16 cellular contexts compared by ENCODE assay signal in genomic region chr4:82775243-82775642, GRCh38.
"Had no signal": no experiment of that assay in that cellular context is flagged by ENCODE, and none has a peak within 500 bp of the region (broad histone marks: within the 10 kb centered on the region; RNA-seq: fewer than 3 reads in every experiment).

No MANE protein-coding gene starts in this region.

- H3K9me3 Mint-ChIP-seq: activated CD4-positive, alpha-beta T cell treated with anti-CD3 and anti-CD28 coated beads, Interleukin-2, amount 10 ng/mL, durations not matched to agents 24 days and 14 days; activated CD8-positive, alpha-beta T cell treated with anti-CD3 and anti-CD28 coated beads for 36 hours; activated naive CD8-positive, alpha-beta T cell treated with anti-CD3 and anti-CD28 coated beads, Interleukin-2, amount 10 ng/mL, durations not matched to agents 7 days and 5 days; activated T-helper 2 cell treated with anti-CD3 and anti-CD28 coated beads, Interferon-gamma antibody, Interleukin-2, Interleukin-4, amounts not matched to agents 10 μg/mL and 5 μg/mL and 100 μg/mL, durations not matched to agents 14 hours and 24 hours and 36 hours; dendritic cell treated with granulocyte-macrophage colony-stimulating factor and Interleukin-4, amounts not matched to agents 40 ng/mL and 50 ng/mL, for 4 days; immature natural killer cell; natural killer cell; T-helper 1 cell treated with Interleukin-12 subunit alpha and Interleukin-12 subunit beta and Interleukin-4 antibody, amounts not matched to agents 30 μg/mL and 1 μg/mL, for 36 hours; type B pancreatic cell had no signal

- H3K4me3 ChIP-seq: right atrium auricular region had no signal

- H3K27ac ChIP-seq: right atrium auricular region had no signal

- H3K27me3 Mint-ChIP-seq: dendritic cell treated with granulocyte-macrophage colony-stimulating factor and Interleukin-4, amounts not matched to agents 40 ng/mL and 50 ng/mL, for 4 days; type B pancreatic cell had no signal

- H3K4me3 Mint-ChIP-seq: activated CD4-positive, alpha-beta T cell treated with anti-CD3 and anti-CD28 coated beads, Interleukin-2, amount 10 ng/mL, durations not matched to agents 24 days and 14 days; activated CD8-positive, alpha-beta T cell treated with anti-CD3 and anti-CD28 coated beads for 36 hours; activated naive CD8-positive, alpha-beta T cell treated with anti-CD3 and anti-CD28 coated beads, Interleukin-2, amount 10 ng/mL, durations not matched to agents 7 days and 5 days; dendritic cell treated with granulocyte-macrophage colony-stimulating factor and Interleukin-4, amounts not matched to agents 40 ng/mL and 50 ng/mL, for 4 days; immature natural killer cell; natural killer cell; T-helper 1 cell treated with Interleukin-12 subunit alpha and Interleukin-12 subunit beta and Interleukin-4 antibody, amounts not matched to agents 30 μg/mL and 1 μg/mL, for 36 hours; type B pancreatic cell had no signal

- H3K4me1 Mint-ChIP-seq: activated CD4-positive, alpha-beta T cell treated with anti-CD3 and anti-CD28 coated beads, Interleukin-2, amount 10 ng/mL, durations not matched to agents 24 days and 14 days; activated naive CD8-positive, alpha-beta T cell treated with anti-CD3 and anti-CD28 coated beads, Interleukin-2, amount 10 ng/mL, durations not matched to agents 7 days and 5 days had no signal

- H3K36me3 ChIP-seq: right atrium auricular region had no signal

- H3K27ac Mint-ChIP-seq: activated CD4-positive, alpha-beta T cell treated with anti-CD3 and anti-CD28 coated beads, Interleukin-2, amount 10 ng/mL, durations not matched to agents 24 days and 14 days; activated CD8-positive, alpha-beta T cell treated with anti-CD3 and anti-CD28 coated beads for 36 hours; activated naive CD8-positive, alpha-beta T cell treated with anti-CD3 and anti-CD28 coated beads, Interleukin-2, amount 10 ng/mL, durations not matched to agents 7 days and 5 days; activated T-helper 2 cell treated with anti-CD3 and anti-CD28 coated beads, Interferon-gamma antibody, Interleukin-2, Interleukin-4, amounts not matched to agents 10 μg/mL and 5 μg/mL and 100 μg/mL, durations not matched to agents 14 hours and 24 hours and 36 hours; immature natural killer cell; natural killer cell; progenitor cell of endocrine pancreas; T-helper 1 cell treated with Interleukin-12 subunit alpha and Interleukin-12 subunit beta and Interleukin-4 antibody, amounts not matched to agents 30 μg/mL and 1 μg/mL, for 36 hours; type B pancreatic cell had no signal

- H3K36me3 Mint-ChIP-seq: activated naive CD8-positive, alpha-beta T cell treated with anti-CD3 and anti-CD28 coated beads, Interleukin-2, amount 10 ng/mL, durations not matched to agents 7 days and 5 days; natural killer cell had no signal

- ATAC-seq: activated CD8-positive, alpha-beta T cell treated with anti-CD3 and anti-CD28 coated beads for 36 hours; natural killer cell; stimulated activated naive CD8-positive, alpha-beta T cell treated with anti-CD3 and anti-CD28 coated beads, Interleukin-15, Interleukin-2, amounts not matched to agents 100 U/mL and 50 U/mL, for 24 hours had no signal

- DNase-seq: activated CD4-positive, alpha-beta T cell treated with anti-CD3 and anti-CD28 coated beads, Interleukin-2, amount 10 ng/mL, durations not matched to agents 24 days and 14 days; activated CD8-positive, alpha-beta T cell treated with anti-CD3 and anti-CD28 coated beads for 36 hours; activated naive CD4-positive, alpha-beta T cell treated with Interleukin-2 at 50 U/mL for 16 hours; activated naive CD8-positive, alpha-beta T cell treated with anti-CD3 and anti-CD28 coated beads, Interleukin-2, amount 10 ng/mL, durations not matched to agents 7 days and 5 days; activated T-cell treated with anti-CD3 and anti-CD28 coated beads, Interleukin-2, amount 50 U/mL, for 1 hour; immature natural killer cell; left cardiac atrium; natural killer cell; stimulated activated CD4-positive, alpha-beta T cell treated with anti-CD3 and anti-CD28 coated beads, Interleukin-2, amount 100 ng/mL, for 24 hours; stimulated activated naive CD8-positive, alpha-beta T cell treated with anti-CD3 and anti-CD28 coated beads, Interleukin-15, Interleukin-2, amounts not matched to agents 100 U/mL and 50 U/mL, for 24 hours had no signal

- H3K27me3 ChIP-seq: right atrium auricular region had no signal

- H3K9me3 ChIP-seq: right atrium auricular region had no signal
